8 cellular contexts compared by ENCODE assay signal in the genomic region with DNA sequence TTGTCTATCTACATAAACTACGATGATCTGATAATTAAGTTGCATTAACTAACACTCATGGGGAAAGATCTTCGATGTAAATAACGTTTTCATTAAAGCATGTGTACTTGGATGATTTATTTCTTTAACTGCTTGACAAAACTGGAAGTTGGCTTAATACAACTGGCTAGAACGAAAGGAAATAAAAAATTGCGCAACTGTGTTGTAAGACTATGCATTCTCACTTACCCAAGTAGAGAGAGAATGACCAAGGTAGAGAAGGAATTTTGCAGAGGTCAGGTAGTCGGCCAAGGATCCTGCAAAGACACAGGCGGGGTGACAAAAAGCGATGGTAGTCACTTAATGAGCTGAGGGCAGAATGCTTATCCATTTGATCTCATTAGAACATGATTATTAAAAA. TPM values are rescaled to one million over a fixed set of nuclear protein-coding genes. Genes with fewer than 3 reads are reported as not detected.
DNase-seq lines count a peak whose midpoint lies in the region; ATAC-seq and TF ChIP-seq lines count a peak whose summit lies in the region.

No MANE protein-coding gene starts in this region.

- H3K4me2 ChIP-seq in fibroblast of lung (ENCODE audit: extremely low read depth, insufficient read depth, low read length) = peak overlapping the region; percentile 61
- H3K4me2 ChIP-seq in osteoblast (ENCODE audit: insufficient read depth, low read length) = peak overlapping the region; percentile 82

- peak overlapping the region; percentile 99 for H3K4me3 Mint-ChIP-seq in Caco-2 (ENCODE audit: unreplicated experiment)
- H3K4me3 Mint-ChIP-seq in stimulated activated effector memory CD8-positive, alpha-beta T cell treated with anti-CD3 and anti-CD28 coated beads, Interleukin-12 subunit alpha, Interleukin-12 subunit beta, amount 100 ng/mL, for 72 hours = no peak overlapping the region

- POLR2A ChIA-PET in Caco-2 (lab: Charles Lee) = interaction anchor here (1.1 to 3.5 kb wide), 3 partner anchors 20 to 41 kb away, joined by 3 to 14 read pairs (median 4); no protein-coding TSS in a partner anchor

- H2AFZ ChIP-seq in fibroblast of lung (ENCODE audit: low read length) = no peak overlapping the region
- H2AFZ ChIP-seq in osteoblast (ENCODE audit: low read length) = no peak overlapping the region

- H3K79me2 ChIP-seq in fibroblast of lung (ENCODE audit: control insufficient read depth, insufficient read depth, low read length) (no peaks in the 10 kb centered on the region), osteoblast (ENCODE audit: insufficient read depth, low read length) (no peaks in the 10 kb centered on the region)

- H3K4me3 ChIP-seq in Caco-2 (ENCODE audit: low read depth, low read length) = peak overlapping the region; percentile 66
- H3K4me3 ChIP-seq in fibroblast of lung (replicated peaks in 1 of 4; ENCODE audit: control extremely low read depth in 1 of 4, insufficient read depth in 1 of 4, low read depth in 3 of 4, low read length in 4 of 4) = peak overlapping the region in 3 of 4 experiments; percentile 43 to 77 (median 70)
- H3K4me3 ChIP-seq in osteoblast (ENCODE audit: insufficient read depth, low read length) = no peak overlapping the region

- H3K9me3 Mint-ChIP-seq in Caco-2 (ENCODE audit: unreplicated experiment) = no peaks in the 10 kb centered on the region
- H3K9me3 Mint-ChIP-seq in stimulated activated effector memory CD8-positive, alpha-beta T cell treated with anti-CD3 and anti-CD28 coated beads, Interleukin-12 subunit alpha, Interleukin-12 subunit beta, amount 100 ng/mL, for 72 hours = no peaks in the 10 kb centered on the region

- intact Hi-C loops in Caco-2 (cut with micrococcal nuclease; ENCODE audit: unreplicated experiment) = no loop called here

- no peak for ATAC-seq in stimulated activated effector memory CD8-positive, alpha-beta T cell treated with anti-CD3 and anti-CD28 coated beads, Interleukin-12 subunit alpha, Interleukin-12 subunit beta, amount 100 ng/mL, for 72 hours
- ATAC-seq in GM21528 (IDR thresholded peaks at IDR 0.05; ENCODE audit: low FRiP score, unreplicated experiment) = no peak

- CTCF ChIA-PET in Caco-2 (lab: Charles Lee) = interaction anchor here (1.1 to 2.3 kb wide), 4 partner anchors 19 to 78 kb away, joined by 3 to 15 read pairs (median 6); no protein-coding TSS in a partner anchor

- no peak overlapping the region for H3K27ac ChIP-seq in fibroblast of lung (ENCODE audit: insufficient read depth, low read length)
- H3K27ac ChIP-seq in osteoblast (ENCODE audit: low read depth, low read length) = no peak overlapping the region

- no peak overlapping the region for H3K9ac ChIP-seq in fibroblast of lung (ENCODE audit: insufficient read depth, low read length)

- peak in 1 of 2 experiments; percentile 33 for DNase-seq in Caco-2
- peak; percentile 79 for DNase-seq in SIG-M5 treated with dmso at 0.1 percent for 504 hours (lab: John Stamatoyannopoulos, UW; ENCODE audit: unreplicated experiment)
- peak in 1 of 2 donors; percentile 76 for DNase-seq in fibroblast of lung (ENCODE audit: low read depth in 2 of 2)
- DNase-seq in osteoblast (ENCODE audit: insufficient read length, low spot score, missing footprints) = no peak
- no peak for DNase-seq in stimulated activated effector memory CD8-positive, alpha-beta T cell treated with anti-CD3 and anti-CD28 coated beads, Interleukin-12 subunit alpha, Interleukin-12 subunit beta, amount 100 ng/mL, for 72 hours (ENCODE audit: low spot score in 2 of 2)
- DNase-seq in dedifferentiated amniotic fluid mesenchymal stem cell (ENCODE audit: extremely low spot score) = no peak
- no peak for DNase-seq in GOT3 (lab: John Stamatoyannopoulos, UW)

- H3K36me3 ChIP-seq in Caco-2 (ENCODE audit: control insufficient read depth, insufficient read depth, low read length) (no peaks in the 10 kb centered on the region), fibroblast of lung (ENCODE audit: control insufficient read depth, insufficient read depth, low read length) (no peaks in the 10 kb centered on the region), osteoblast (ENCODE audit: insufficient read depth, low read length) (no peaks in the 10 kb centered on the region)

- H3K27me3 Mint-ChIP-seq in Caco-2 (ENCODE audit: insufficient read depth, unreplicated experiment) = no peaks in the 10 kb centered on the region

- H3K4me1 ChIP-seq in Caco-2 = peaks cover 55% of the 10 kb centered on the region
- H3K4me1 ChIP-seq in fibroblast of lung (ENCODE audit: control insufficient read depth, extremely low read depth, insufficient read depth, low read length) = peaks cover 4% of the 10 kb centered on the region
- H3K4me1 ChIP-seq in osteoblast (ENCODE audit: insufficient read depth, low read length) = peaks cover 8% of the 10 kb centered on the region

- H3K9me3 ChIP-seq in Caco-2 = no peaks in the 10 kb centered on the region
- no peaks in the 10 kb centered on the region for H3K9me3 ChIP-seq in fibroblast of lung (ENCODE audit: control insufficient read depth, insufficient read depth, low read depth, low read length)
- H3K9me3 ChIP-seq in osteoblast (ENCODE audit: low read depth, low read length) = no peaks in the 10 kb centered on the region

- H3K27ac Mint-ChIP-seq in Caco-2 (ENCODE audit: unreplicated experiment) = peak overlapping the region; percentile 88
- no peak overlapping the region for H3K27ac Mint-ChIP-seq in stimulated activated effector memory CD8-positive, alpha-beta T cell treated with anti-CD3 and anti-CD28 coated beads, Interleukin-12 subunit alpha, Interleukin-12 subunit beta, amount 100 ng/mL, for 72 hours

- TF ChIP-seq CTCF in Caco-2 (IDR thresholded peaks at IDR 0.05; ENCODE audit: insufficient read depth in 1 of 2, low read depth in 1 of 2, low read length in 1 of 2, severe bottlenecking in 1 of 2, unreplicated experiment in 1 of 2) (no peak), fibroblast of lung (conservative IDR thresholded peaks at IDR 0.05 in 1 of 2, IDR thresholded peaks at IDR 0.05 in 1 of 2; ENCODE audit: low read depth in 1 of 2, low read length in 2 of 2) (no peak), osteoblast (IDR thresholded peaks at IDR 0.05; ENCODE audit: extremely low read depth, low read depth, low read length) (no peak)

- H3K27me3 ChIP-seq in Caco-2 (replicated peaks; ENCODE audit: control insufficient read depth, insufficient read depth, low read length) (no peaks in the 10 kb centered on the region), fibroblast of lung (ENCODE audit: control insufficient read depth, insufficient read depth, low read length) (peaks cover 3% of the 10 kb centered on the region), osteoblast (ENCODE audit: insufficient read depth, low read length) (peaks cover 76% of the 10 kb centered on the region)

- peaks cover 55% of the 10 kb centered on the region for H3K4me1 Mint-ChIP-seq in Caco-2 (ENCODE audit: low read depth, unreplicated experiment)
- peaks cover 16% of the 10 kb centered on the region for H3K4me1 Mint-ChIP-seq in stimulated activated effector memory CD8-positive, alpha-beta T cell treated with anti-CD3 and anti-CD28 coated beads, Interleukin-12 subunit alpha, Interleukin-12 subunit beta, amount 100 ng/mL, for 72 hours

- H4K20me1 ChIP-seq in fibroblast of lung (ENCODE audit: control insufficient read depth, extremely low read depth, insufficient read depth, low read length) = no peaks in the 10 kb centered on the region
- H4K20me1 ChIP-seq in osteoblast (ENCODE audit: insufficient read depth, low read length) = no peaks in the 10 kb centered on the region

- peaks cover 39% of the 10 kb centered on the region for H3K36me3 Mint-ChIP-seq in Caco-2 (ENCODE audit: insufficient read depth, unreplicated experiment)
- no peaks in the 10 kb centered on the region for H3K36me3 Mint-ChIP-seq in stimulated activated effector memory CD8-positive, alpha-beta T cell treated with anti-CD3 and anti-CD28 coated beads, Interleukin-12 subunit alpha, Interleukin-12 subunit beta, amount 100 ng/mL, for 72 hours

- BruUV-seq in Caco-2 (replicated peaks; lab: Mats Ljungman, UMichigan) = no TSS peak

RNA-seq across cellular contexts. Expression of gene SLC40A1, which starts 1.0 kb away (rescaled TPM):
- total RNA-seq in Caco-2 (2022) (78.1 and 109 TPM in 2 replicates), fibroblast of lung (91.9 and 97.4 TPM in 2 replicates), osteoblast (10.9 and 13.6 TPM in 2 replicates)
- 8.0 and 17.2 TPM in 2 replicates for polyA plus RNA-seq in fibroblast of lung
- polyA plus RNA-seq in fibroblast of lung (2012) = 9.5 and 21.0 TPM in 2 replicates
- 13.1 and 26.7 TPM in 2 replicates for polyA minus RNA-seq in fibroblast of lung (ENCODE audit: low replicate concordance)
